ENCODE assay signal across 8 cellular contexts in genomic region chr21:38913120-38913975, GRCh38.
DNase-seq lines count a peak whose midpoint lies in the region; ATAC-seq and TF ChIP-seq lines count a peak whose summit lies in the region.

No MANE protein-coding gene starts in this region.

- no peak for TF ChIP-seq CTCF in adrenal gland (IDR thresholded peaks at IDR 0.05)
- TF ChIP-seq CTCF in sigmoid colon (IDR thresholded peaks at IDR 0.05) = no peak

- DNase-seq in adrenal gland = peak; percentile 38 to 81 (median 68)
- peak; percentile 44 for DNase-seq in hepatic stellate cell (ENCODE audit: low spot score)
- DNase-seq in sigmoid colon = peak; percentile 91
- no peak for DNase-seq in kidney glomerular epithelial cell (lab: John Stamatoyannopoulos, UW)
- no peak for DNase-seq in germinal center (ENCODE audit: low spot score)

- TF ChIP-seq POLR2A in adrenal gland (IDR thresholded peaks at IDR 0.05) (no peak), sigmoid colon (IDR thresholded peaks at IDR 0.05) (peak in 1 of 2 donors; percentile 49)

- H3K4me3 ChIP-seq in ACC112 (ENCODE audit: low read depth, low read length) (peak overlapping the region; percentile 28), HUES6 (ENCODE audit: low read depth, low read length) (peak overlapping the region; percentile 54), adrenal gland (peak overlapping the region in 1 of 4 donors; percentile 49), sigmoid colon (peak overlapping the region in 3 of 4 donors; percentile 11 to 17 (median 16))

- ATAC-seq in GM21515 (IDR thresholded peaks at IDR 0.05; ENCODE audit: unreplicated experiment) = no peak

- H3K9me3 ChIP-seq in HUES6 (ENCODE audit: control insufficient read depth, insufficient read depth, low read depth, low read length) (no peaks in the 10 kb centered on the region), adrenal gland (replicated peaks in 1 of 3) (no peaks in the 10 kb centered on the region), sigmoid colon (no peaks in the 10 kb centered on the region)

- intact Hi-C loops in adrenal gland (cut with DNase I) (no loop called here), sigmoid colon (cut with DNase I) (loop anchor here (5.0 kb wide), 2 partner anchors 106 to 156 kb away; partner anchors contain the start of gene ETS2)

- peak overlapping the region; percentile 38 for H3K9ac ChIP-seq in HUES6 (ENCODE audit: low read length)

- TF ChIP-seq EP300 in sigmoid colon (IDR thresholded peaks at IDR 0.05) = no peak

- H3K4me1 ChIP-seq in ACC112 (ENCODE audit: control insufficient read depth, insufficient read depth, low read length, unreplicated experiment) (peaks cover 10% of the 10 kb centered on the region), HUES6 (ENCODE audit: control insufficient read depth, insufficient read depth, low read length) (peaks cover 24% of the 10 kb centered on the region), adrenal gland (replicated peaks in 1 of 2) (peaks cover 7 to 11% of the 10 kb centered on the region in 2 donors), sigmoid colon (peaks cover 0 to 33% (median 23%) of the 10 kb centered on the region in 4 donors)

- H3K36me3 ChIP-seq in ACC112 (ENCODE audit: insufficient read depth, low read length) (no peaks in the 10 kb centered on the region), HUES6 (ENCODE audit: control insufficient read depth, insufficient read depth, low read length) (no peaks in the 10 kb centered on the region), adrenal gland (replicated peaks in 1 of 2) (no peaks in the 10 kb centered on the region), sigmoid colon (no peaks in the 10 kb centered on the region)

- H3K27me3 ChIP-seq in ACC112 (ENCODE audit: insufficient read depth, low read length) (peaks cover 11% of the 10 kb centered on the region), HUES6 (ENCODE audit: control insufficient read depth, insufficient read depth, low read length) (peaks cover 13% of the 10 kb centered on the region), adrenal gland (no peaks in the 10 kb centered on the region), sigmoid colon (no peaks in the 10 kb centered on the region)

- H3K27ac ChIP-seq in ACC112 (ENCODE audit: low read depth, low read length) (no peak overlapping the region), HUES6 (ENCODE audit: low read depth, low read length) (no peak overlapping the region), adrenal gland (peak overlapping the region in 2 of 5 donors; percentile 61 to 91), sigmoid colon (peak overlapping the region; percentile 54 to 82 (median 79))

- 8 to 20% (median 16%) methylated on average over 21 to 32 of the region's 32 CpGs for WGBS in adrenal gland, 4 donors
- WGBS in sigmoid colon, 2 donors = 10 to 46% methylated on average over 32 of the region's 32 CpGs

- H2AFZ ChIP-seq in ACC112 (ENCODE audit: low read length, unreplicated experiment) = peak overlapping the region; percentile 1

- H3K79me2 ChIP-seq in ACC112 (ENCODE audit: control insufficient read depth, insufficient read depth, low read length, unreplicated experiment) = no peaks in the 10 kb centered on the region

Comparison
In these comparisons a context has a peak if more than half of its experiments do, and no peak if none do; other contexts are left out.
1. H3K27ac ChIP-seq: peak in sigmoid colon (4 of 4); none in ACC112 (single experiment) and HUES6 (single experiment).
2. DNase-seq: peak in adrenal gland (7 of 7), hepatic stellate cell (single experiment) and sigmoid colon (single experiment); none in kidney glomerular epithelial cell (single experiment) and germinal center (single experiment).